ENCODE assay signal across 33 cellular contexts in the genomic region with DNA sequence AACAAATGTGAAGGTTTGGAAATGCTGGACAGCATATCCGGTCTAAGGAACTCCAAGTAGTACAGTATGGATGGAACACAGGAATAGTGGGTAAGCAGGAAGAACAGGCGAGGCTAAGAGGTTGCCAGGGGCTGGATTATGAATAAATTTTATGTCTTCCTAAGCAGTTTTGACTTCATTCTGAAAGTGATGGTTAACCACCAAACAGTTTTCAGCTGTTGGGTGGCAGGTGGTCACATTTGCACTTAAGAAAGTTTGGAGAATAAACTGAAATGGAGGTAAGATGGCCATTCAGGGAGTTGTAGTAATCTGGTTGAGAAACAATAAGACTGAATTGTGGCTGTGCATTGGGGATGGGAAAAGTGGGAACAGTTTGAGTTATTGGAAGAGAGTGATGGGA.
"Had no signal": no experiment of that assay in that cellular context is flagged by ENCODE, and none has a peak within 500 bp of the region (broad histone marks: within the 10 kb centered on the region; RNA-seq: fewer than 3 reads in every experiment).

No MANE protein-coding gene starts in this region.

- H3K9me3 ChIP-seq: MG63, SJCRH30 had no signal

- ATAC-seq: Panc1, Right ventricle myocardium inferior, SK-N-SH treated with all-trans-retinoic acid at 6 μM for 48 hours, T-cell had no signal

- H3K27ac ChIP-seq: PC-9, RWPE1, SJCRH30, SK-N-MC had no signal

- H3K4me2 ChIP-seq: PC-9 had no signal

- H3K36me3 ChIP-seq: MG63, SJCRH30 had no signal

- H3K4me1 ChIP-seq: SJCRH30 had no signal

- H3K27me3 ChIP-seq: SJCRH30 had no signal

- H2AFZ ChIP-seq: PC-9 had no signal

- DNase-seq: Karpas-422, MG63, NCI-H1048, NCI-H1092 treated with DMSO at 0.1 percent for 48 hours, NCI-H1105 treated with DMSO at 0.1 percent for 48 hours, NCI-H1417, NCI-H1436, NCI-H146, NCI-H1694, NCI-H187, NCI-H1930, NCI-H2029 treated with DMSO at 0.1 percent for 48 hours, NCI-H2081 treated with DMSO at 0.1 percent for 48 hours, NCI-H2107, NCI-H2171, NCI-H226, NCI-H446 treated with DMSO at 0.1 percent for 48 hours, NCI-H510A, NCI-H524, NCI-H526, NCI-H69, NCI-H748 treated with DMSO at 0.1 percent for 48 hours, NCI-H82, PC-9, SHP77, SIG-M5, SJCRH30, T-cell had no signal

- H3K4me3 ChIP-seq: MG63, PC-9, SJCRH30, SK-N-MC had no signal
